Comparison of ENCODE assay signal across 7 cellular contexts in the genomic region with DNA sequence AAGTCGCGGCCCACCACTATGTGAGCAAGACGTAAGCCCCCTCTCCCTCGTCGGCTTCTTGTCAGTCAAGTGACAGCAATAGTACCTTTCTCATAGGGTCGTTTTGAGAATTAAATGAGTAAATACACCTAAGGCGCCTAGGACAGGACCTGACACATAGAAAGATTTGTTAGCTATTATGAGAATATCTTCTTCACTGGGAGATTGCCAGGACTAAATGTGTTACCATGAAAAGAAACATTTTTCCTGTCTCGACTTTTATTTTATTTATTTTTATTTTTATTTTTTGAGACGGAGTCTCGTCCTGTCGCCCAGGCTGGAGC. TPM values are rescaled to one million over a fixed set of nuclear protein-coding genes. Genes with fewer than 3 reads are reported as not detected.
DNase-seq lines count a peak whose midpoint lies in the region; ATAC-seq, FAIRE-seq and TF ChIP-seq lines count a peak whose summit lies in the region.

No MANE protein-coding gene starts in this region.

- H3K4me3 ChIP-seq in iPS-20b (ENCODE audit: low read length) (peak overlapping the region; percentile 94), stomach (peak overlapping the region; percentile 55 to 71 (median 62))

- DNase-seq in HFFc6 (no peak), stomach (no peak), HTR-8/SVneo (ENCODE audit: insufficient read length, low spot score) (no peak)
- no peak for DNase-seq in activated naive CD4-positive, alpha-beta T cell treated with anti-CD3 and anti-CD28 coated beads, Interleukin-2, amount 50 U/mL, for 72 hours (ENCODE audit: low spot score in 2 of 2)
- no peak for DNase-seq in stimulated activated CD4-positive, alpha-beta T cell treated with anti-CD3 and anti-CD28 coated beads, Interleukin-12 subunit alpha, Interleukin-12 subunit beta, amount 100 ng/mL, for 4 hours

- H3K9me3 ChIP-seq in iPS-20b (ENCODE audit: insufficient read depth, low read depth, low read length) (no peaks in the 10 kb centered on the region), stomach (no peaks in the 10 kb centered on the region)

- peak overlapping the region; percentile 99 for H3K27ac Mint-ChIP-seq in HFFc6
- H3K27ac Mint-ChIP-seq in activated naive CD4-positive, alpha-beta T cell treated with anti-CD3 and anti-CD28 coated beads, Interleukin-2, amount 50 U/mL, for 72 hours, result peak overlapping the region; percentile 97 to 100

- peaks cover 37% of the 10 kb centered on the region for H3K36me3 Mint-ChIP-seq in HFFc6 (ENCODE audit: low read depth)
- peaks cover 17 to 57% of the 10 kb centered on the region in 2 donors for H3K36me3 Mint-ChIP-seq in activated naive CD4-positive, alpha-beta T cell treated with anti-CD3 and anti-CD28 coated beads, Interleukin-2, amount 50 U/mL, for 72 hours

- peaks cover 6% of the 10 kb centered on the region for H3K27me3 Mint-ChIP-seq in HFFc6 (ENCODE audit: insufficient read depth)

- peak overlapping the region; percentile 98 for H3K9ac ChIP-seq in iPS-20b (ENCODE audit: low read depth, low read length)

- no peaks in the 10 kb centered on the region for H3K9me3 Mint-ChIP-seq in HFFc6
- peaks cover 0 to 4% of the 10 kb centered on the region in 2 donors for H3K9me3 Mint-ChIP-seq in activated naive CD4-positive, alpha-beta T cell treated with anti-CD3 and anti-CD28 coated beads, Interleukin-2, amount 50 U/mL, for 72 hours

- TF ChIP-seq CTCF in HFFc6 (IDR thresholded peaks at IDR 0.05) (no peak), stomach (IDR thresholded peaks at IDR 0.05) (no peak)

- H3K27me3 ChIP-seq in iPS-20b (ENCODE audit: insufficient read depth, low read length) (no peaks in the 10 kb centered on the region), stomach (no peaks in the 10 kb centered on the region)

- H3K4me1 ChIP-seq in iPS-20b (ENCODE audit: insufficient read depth, low read length) (peaks cover 9% of the 10 kb centered on the region; the same call in 1 of the 2 replicates), stomach (peaks cover 27 to 54% (median 42%) of the 10 kb centered on the region in 4 donors)

- FAIRE-seq in HTR-8/SVneo (lab: Jason Lieb, UNC), result no peak

- 16 to 20% (median 19%) methylated on average over 11 of the region's 11 CpGs for WGBS in stomach, 5 donors

- H3K27ac ChIP-seq in iPS-20b (ENCODE audit: low read length) (peak overlapping the region; percentile 99), stomach (peak overlapping the region; percentile 91 to 97 (median 96))

- no peak for TF ChIP-seq EP300 in stomach (IDR thresholded peaks at IDR 0.05)

- intact Hi-C loops in stomach (cut with DNase I; ENCODE audit: low total_unique reads), result no loop called here

- H3K4me3 Mint-ChIP-seq in HFFc6, result peak overlapping the region; percentile 97

- TF ChIP-seq POLR2A in stomach (IDR thresholded peaks at IDR 0.05), result no peak

- peaks cover 30% of the 10 kb centered on the region for H3K36me3 ChIP-seq in iPS-20b (ENCODE audit: insufficient read depth, low read depth, low read length)
- H3K36me3 ChIP-seq in stomach, result peaks cover 8 to 43% (median 33%) of the 10 kb centered on the region in 4 donors

- peaks cover 29% of the 10 kb centered on the region for H3K4me1 Mint-ChIP-seq in HFFc6 (ENCODE audit: low read depth)

- ATAC-seq in activated naive CD4-positive, alpha-beta T cell treated with anti-CD3 and anti-CD28 coated beads, Interleukin-2, amount 50 U/mL, for 72 hours, result no peak
- ATAC-seq in HG02571 (IDR thresholded peaks at IDR 0.05; ENCODE audit: unreplicated experiment), result no peak

RNA-seq across cellular contexts. Expression of gene PMF1, which starts 0.8 kb away (rescaled TPM):
- 10 to 100 TPM; 32.7 to 41.0 (median 39.5) TPM for total RNA-seq in HFFc6 (2021; fragmentation: NEBNext Ultra II Directional; extraction: Animal tissue kit (Norgen Biotek cat#: 25700))
- total RNA-seq in activated naive CD4-positive, alpha-beta T cell treated with anti-CD3 and anti-CD28 coated beads, Interleukin-2, amount 50 U/mL, for 72 hours, result 100 to 1,000 TPM; 120 to 156 TPM
- total RNA-seq in stomach, result 10 to 100 TPM in 3 of 5 donors, 1 to 10 TPM in 2; 5.3 to 54.9 (median 15.6) TPM
- 10 to 100 TPM; 68.7 to 73.5 (median 68.8) TPM for polyA plus RNA-seq in stomach

RNA-seq across cellular contexts. Expression of gene SLC25A44, which starts 19.7 kb away (rescaled TPM):
- total RNA-seq in HFFc6 (2021; fragmentation: NEBNext Ultra II Directional; extraction: Animal tissue kit (Norgen Biotek cat#: 25700)), result 10 to 100 TPM; 19.6 to 25.2 (median 23.4) TPM
- total RNA-seq in activated naive CD4-positive, alpha-beta T cell treated with anti-CD3 and anti-CD28 coated beads, Interleukin-2, amount 50 U/mL, for 72 hours, result 10 to 100 TPM; 79.1 to 82.1 TPM
- 1 to 10 TPM; 4.9 to 9.9 (median 7.2) TPM for total RNA-seq in stomach
- 1 to 10 TPM; 5.4 to 9.0 (median 6.8) TPM for polyA plus RNA-seq in stomach

RNA-seq across cellular contexts. Expression of gene BGLAP, which starts 28.4 kb away (rescaled TPM):
- total RNA-seq in HFFc6 (2021; fragmentation: NEBNext Ultra II Directional; extraction: Animal tissue kit (Norgen Biotek cat#: 25700)), result under 1 TPM in 2 of 6 experiments, not detected in 4; 0.40 to 0.62 TPM
- 1 to 10 TPM; 4.3 to 9.7 TPM for total RNA-seq in activated naive CD4-positive, alpha-beta T cell treated with anti-CD3 and anti-CD28 coated beads, Interleukin-2, amount 50 U/mL, for 72 hours
- not detected for total RNA-seq in stomach
- polyA plus RNA-seq in stomach, result 1 to 10 TPM in 2 of 3 donors, not detected in 1; 1.5 to 1.9 TPM

RNA-seq across cellular contexts. Expression of gene PAQR6, which starts 34.3 kb away (rescaled TPM):
- total RNA-seq in HFFc6 (2021; fragmentation: NEBNext Ultra II Directional; extraction: Animal tissue kit (Norgen Biotek cat#: 25700)), result under 1 TPM; 0.45 to 0.65 (median 0.52) TPM
- 1 to 10 TPM; 9.3 to 9.5 TPM for total RNA-seq in activated naive CD4-positive, alpha-beta T cell treated with anti-CD3 and anti-CD28 coated beads, Interleukin-2, amount 50 U/mL, for 72 hours
- 1 to 10 TPM in 2 of 5 donors, under 1 TPM in 1, not detected in 2; 0.43 to 2.9 (median 2.0) TPM for total RNA-seq in stomach
- polyA plus RNA-seq in stomach, result 1 to 10 TPM; 1.4 to 4.3 (median 2.0) TPM
